ENCODE assay signal across 16 cellular contexts in genomic region chr16:20906871-20907255, GRCh38. TPM values are rescaled to one million over a fixed set of nuclear protein-coding genes. Genes with fewer than 3 reads are reported as not detected.
DNase-seq lines count a peak whose midpoint lies in the region; ATAC-seq, FAIRE-seq and TF ChIP-seq lines count a peak whose summit lies in the region.
"Had no signal": no experiment of that assay in that cellular context is flagged by ENCODE, and none has a peak within 500 bp of the region (broad histone marks: within the 10 kb centered on the region; RNA-seq: fewer than 3 reads in every experiment).

No MANE protein-coding gene starts in this region.

- in situ Hi-C loops in gastrocnemius medialis (cut with MboI; ENCODE audit: low sequenced_read_pairs in 4 of 4): loop anchor here in 1 of 4 donors (10.0 kb wide), 1 partner anchor 1288 kb away; no protein-coding TSS in a partner anchor

- H3K9me3 ChIP-seq in AG04450 (ENCODE audit: control insufficient read depth, insufficient read depth, low read length) (no peaks in the 10 kb centered on the region), SJCRH30 (replicated peaks) (no peaks in the 10 kb centered on the region), right cardiac atrium (ENCODE audit: control insufficient read depth, low read length) (no peaks in the 10 kb centered on the region), gastrocnemius medialis (no peaks in the 10 kb centered on the region), small intestine (ENCODE audit: control insufficient read depth, low read depth) (no peaks in the 10 kb centered on the region)

- FAIRE-seq in small intestine (lab: Jason Lieb, UNC): no peak
- FAIRE-seq: GM12878, islet of Langerhans had no signal

- no peak for TF ChIP-seq POLR2A in gastrocnemius medialis (IDR thresholded peaks at IDR 0.05)
- no peak for TF ChIP-seq POLR2A in erythroblast (IDR thresholded peaks at IDR 0.05; ENCODE audit: low read length)

- DNase-seq in AG04450 (ENCODE audit: low read depth, low spot score) (no peak), SJCRH30 (no peak), right cardiac atrium (no peak), gastrocnemius medialis (no peak), small intestine (no peak), erythroblast (lab: John Stamatoyannopoulos, UW) (no peak)
- DNase-seq: activated naive CD8-positive, alpha-beta T cell treated with anti-CD3 and anti-CD28 coated beads for 36 hours; cortex of kidney; GOT3; NCI-H2029; NCI-H82 had no signal

- TF ChIP-seq CTCF in AG04450 (IDR thresholded peaks at IDR 0.05; ENCODE audit: low read depth, low read length) (no peak), gastrocnemius medialis (IDR thresholded peaks at IDR 0.05 in 4 of 5, conservative IDR thresholded peaks at IDR 0.05 in 1 of 5) (no peak)

- no peak for ATAC-seq in right cardiac atrium
- ATAC-seq in gastrocnemius medialis: peak in 1 of 2 donors; percentile 26
- no peak for ATAC-seq in GM19455 (IDR thresholded peaks at IDR 0.05; ENCODE audit: unreplicated experiment)
- no peak for ATAC-seq in HG03095 (IDR thresholded peaks at IDR 0.05; ENCODE audit: unreplicated experiment)
- ATAC-seq: GM12878 had no signal

- intact Hi-C loops in right cardiac atrium (cut with DNase I): loop anchor here (5.0 to 10.0 kb wide), 2 partner anchors 52 to 55 kb away; no protein-coding TSS in a partner anchor
- intact Hi-C loops in gastrocnemius medialis (cut with DNase I; ENCODE audit: low total_unique reads): loop anchor here (10.0 kb wide), 1 partner anchor 1352 kb away; the partner anchor contains the start of gene VPS35L

- WGBS in right cardiac atrium: 70% methylated on average over 3 of the region's 3 CpGs
- WGBS in small intestine, 3 donors: 76 to 80% (median 78%) methylated on average over 3 of the region's 3 CpGs

- H3K27me3 ChIP-seq in AG04450 (ENCODE audit: control insufficient read depth, insufficient read depth, low read length) (no peaks in the 10 kb centered on the region), SJCRH30 (no peaks in the 10 kb centered on the region), right cardiac atrium (ENCODE audit: control insufficient read depth, insufficient read depth) (no peaks in the 10 kb centered on the region), gastrocnemius medialis (no peaks in the 10 kb centered on the region), small intestine (ENCODE audit: control insufficient read depth in 2 of 2, insufficient read depth in 2 of 2, low read length in 2 of 2) (no peaks in the 10 kb centered on the region)
- H3K27me3 ChIP-seq: neural progenitor cell had no signal

- POLR2A ChIA-PET in AG04450 (lab: Yijun Ruan, JAX): no interaction called here

- H3K27ac ChIP-seq in AG04450 (ENCODE audit: low read depth, low read length): peak overlapping the region; percentile 96
- peak overlapping the region; percentile 14; the same call in 1 of the 2 replicates for H3K27ac ChIP-seq in SJCRH30
- peak overlapping the region; percentile 94 for H3K27ac ChIP-seq in right cardiac atrium (ENCODE audit: low read length)
- H3K27ac ChIP-seq in gastrocnemius medialis: peak overlapping the region; percentile 65 to 97 (median 68)
- peak overlapping the region in 1 of 2 donors; percentile 69 for H3K27ac ChIP-seq in small intestine (ENCODE audit: low read depth in 1 of 2, low read length in 1 of 2)
- H3K27ac ChIP-seq: neural progenitor cell had no signal

- CTCF ChIA-PET in AG04450 (lab: Charles Lee): interaction anchor here (0.5 to 1.1 kb wide), 2 partner anchors 56 to 393 kb away, joined by 4 to 5 read pairs; no protein-coding TSS in a partner anchor

- H3K4me1 ChIP-seq in SJCRH30: peaks cover 14% of the 10 kb centered on the region
- peaks cover 19% of the 10 kb centered on the region for H3K4me1 ChIP-seq in right cardiac atrium (ENCODE audit: control insufficient read depth, insufficient read depth, low read length)
- H3K4me1 ChIP-seq in gastrocnemius medialis: peaks cover 26 to 57% of the 10 kb centered on the region in 2 donors
- H3K4me1 ChIP-seq in small intestine (ENCODE audit: control insufficient read depth in 2 of 2, insufficient read depth in 1 of 2, low read depth in 1 of 2, low read length in 1 of 2): peaks cover 0 to 38% of the 10 kb centered on the region in 2 donors

- H3K4me3 ChIP-seq in AG04450 (ENCODE audit: low read depth, low read length) (no peak overlapping the region), SJCRH30 (no peak overlapping the region), right cardiac atrium (ENCODE audit: low read length) (no peak overlapping the region), gastrocnemius medialis (no peak overlapping the region), small intestine (ENCODE audit: low read depth in 1 of 2, low read length in 2 of 2) (no peak overlapping the region)
- H3K4me3 ChIP-seq: GM12878, neural progenitor cell had no signal

- H3K36me3 ChIP-seq in SJCRH30 (no peaks in the 10 kb centered on the region), gastrocnemius medialis (no peaks in the 10 kb centered on the region), small intestine (ENCODE audit: control insufficient read depth in 2 of 2, insufficient read depth in 2 of 2, low read length in 2 of 2) (no peaks in the 10 kb centered on the region)
- H3K36me3 ChIP-seq: neural progenitor cell had no signal

RNA-seq across cellular contexts. Expression of gene LYRM1, which starts 6.3 kb away (rescaled TPM):
- polyA plus RNA-seq in AG04450 (2011; rRNA removed): 32.3 and 41.1 TPM in 2 replicates
- polyA minus RNA-seq in AG04450 (2011; rRNA and poly(A)+ RNA removed): 17.9 and 19.1 TPM in 2 replicates
- total RNA-seq in SJCRH30 (2014; rRNA removed; shearing (Covaris generic)): 13.4 and 15.3 TPM in 2 replicates
- total RNA-seq in right cardiac atrium: 10 to 100 TPM; 29.5 to 36.4 (median 35.5) TPM
- 54.8 TPM for polyA plus RNA-seq in right cardiac atrium
- 10 to 100 TPM; 36.4 to 74.7 (median 38.8) TPM for total RNA-seq in gastrocnemius medialis
- polyA plus RNA-seq in small intestine: 10 to 100 TPM; 18.1 to 53.0 (median 37.6) TPM

RNA-seq across cellular contexts. Expression of gene DCUN1D3, which starts 6.7 kb away (rescaled TPM):
- polyA plus RNA-seq in AG04450 (2011; rRNA removed) (11.3 and 12.0 TPM in 2 replicates), right cardiac atrium (4.7 TPM), small intestine (1 to 10 TPM; 1.6 to 4.8 (median 2.7) TPM)
- 30.8 and 36.5 TPM in 2 replicates for polyA minus RNA-seq in AG04450 (2011; rRNA and poly(A)+ RNA removed)
- 5.6 and 7.8 TPM in 2 replicates for total RNA-seq in SJCRH30 (2014; rRNA removed; shearing (Covaris generic))
- total RNA-seq in right cardiac atrium (10 to 100 TPM in 3 of 4 donors, 1 to 10 TPM in 1; 8.6 to 20.2 (median 11.0) TPM), gastrocnemius medialis (10 to 100 TPM in 1 of 4 donors, 1 to 10 TPM in 3; 7.6 to 10.5 (median 8.3) TPM)
